ENCODE assay signal across 24 cellular contexts in genomic region chr7:83835424-83835823, GRCh38.
A peak's percentile ranks its signal among the peaks of the same experiment; 100 is the strongest.
DNase-seq lines count a peak whose midpoint lies in the region; ATAC-seq and TF ChIP-seq lines count a peak whose summit lies in the region.
"Had no signal": no experiment of that assay in that cellular context is flagged by ENCODE, and none has a peak within 500 bp of the region (broad histone marks: within the 10 kb centered on the region; RNA-seq: fewer than 3 reads in every experiment).

No MANE protein-coding gene starts in this region.

- H3K36me3 ChIP-seq in SK-N-SH (replicated peaks in 1 of 2; ENCODE audit: control insufficient read depth in 1 of 2, insufficient read depth in 2 of 2, low read length in 1 of 2) (no peaks in the 10 kb centered on the region), fibroblast of lung (ENCODE audit: control insufficient read depth, insufficient read depth, low read length) (no peaks in the 10 kb centered on the region)
- H3K36me3 ChIP-seq: left ventricle myocardium inferior, neural progenitor cell had no signal

- H3K4me2 ChIP-seq in SK-N-SH = no peak overlapping the region
- no peak overlapping the region for H3K4me2 ChIP-seq in fibroblast of lung (ENCODE audit: extremely low read depth, insufficient read depth, low read length)
- H3K4me2 ChIP-seq: neural progenitor cell had no signal

- TF ChIP-seq RAD21 in Ishikawa (IDR thresholded peaks at IDR 0.05; ENCODE audit: low read depth) = no peak
- no peak for TF ChIP-seq RAD21 in SK-N-SH (IDR thresholded peaks at IDR 0.05; ENCODE audit: low read length)

- TF ChIP-seq EP300 in Ishikawa (IDR thresholded peaks at IDR 0.05; ENCODE audit: borderline replicate concordance) (no peak), SK-N-SH (IDR thresholded peaks at IDR 0.05; ENCODE audit: borderline replicate concordance in 1 of 2, low read depth in 1 of 2, low read length in 1 of 2) (no peak)

- TF ChIP-seq CTCF in AG10803 (conservative IDR thresholded peaks at IDR 0.05; ENCODE audit: low read length) = no peak
- no peak for TF ChIP-seq CTCF in SK-N-SH (IDR thresholded peaks at IDR 0.05)
- no peak for TF ChIP-seq CTCF in fibroblast of lung (conservative IDR thresholded peaks at IDR 0.05 in 1 of 2, IDR thresholded peaks at IDR 0.05 in 1 of 2; ENCODE audit: low read depth in 1 of 2, low read length in 2 of 2)

- POLR2A ChIA-PET in SK-N-SH (lab: Yijun Ruan, JAX) = no interaction called here

- no peaks in the 10 kb centered on the region for H3K79me2 ChIP-seq in SK-N-SH (ENCODE audit: insufficient read depth)
- H3K79me2 ChIP-seq in fibroblast of lung (ENCODE audit: control insufficient read depth, insufficient read depth, low read length) = no peaks in the 10 kb centered on the region
- H3K79me2 ChIP-seq: parathyroid adenoma had no signal

- DNase-seq in AG10803 (ENCODE audit: low read depth) = peak; percentile 5
- DNase-seq in SK-N-SH = no peak
- peak; percentile 29 to 35 for DNase-seq in fibroblast of lung (ENCODE audit: low read depth in 2 of 2)
- no peak for DNase-seq in NK-92 treated with Interleukin-12 subunit alpha and Interleukin-12 subunit beta, amount 100 ng/mL, for 24 hours (lab: John Stamatoyannopoulos, UW)
- DNase-seq in NCI-H187 treated with DMSO at 0.1 percent for 48 hours (lab: John Stamatoyannopoulos, UW) = no peak
- no peak for DNase-seq in activated CD4-positive, alpha-beta T cell treated with anti-CD3 and anti-CD28 coated beads, Interleukin-2, amount 50 U/mL, for 1 hour
- DNase-seq: activated CD4-positive, alpha-beta T cell treated with anti-CD3 and anti-CD28 coated beads, Interleukin-2, amount 50 U/mL, for 48 hours; activated naive CD4-positive, alpha-beta T cell treated with Interleukin-2 at 50 U/mL for 16 hours; DND-41; GF-D8; H9; left ventricle myocardium inferior; mesendoderm; NCI-H774; retina; small intestine; stimulated activated naive CD4-positive, alpha-beta T cell treated with Interleukin-2 at 50 U/mL for 16 hours; T-helper 17 cell had no signal

- ATAC-seq in GM21723 (IDR thresholded peaks at IDR 0.05; ENCODE audit: unreplicated experiment) = no peak
- ATAC-seq: activated CD4-positive, CD25-positive, alpha-beta regulatory T cell treated with anti-CD3 and anti-CD28 coated beads, Interleukin-2, amount 50 U/mL, for 24 hours; T-helper 17 cell had no signal

- H3K27ac ChIP-seq in SK-N-SH (ENCODE audit: low read depth in 2 of 2, low read length in 1 of 2) (peak overlapping the region in 1 of 2 experiments; percentile 53; a peak in 1 of 4 replicates), fibroblast of lung (ENCODE audit: insufficient read depth, low read length) (no peak overlapping the region)
- H3K27ac ChIP-seq: HL-60, left ventricle myocardium inferior, neural progenitor cell, parathyroid adenoma had no signal

- H3K4me1 ChIP-seq in SK-N-SH (ENCODE audit: control insufficient read depth in 1 of 2, insufficient read depth in 2 of 2, low read depth in 1 of 2, low read length in 1 of 2) = peaks cover 0 to 3% of the 10 kb centered on the region in 2 experiments; a peak in 1 of 4 replicates
- no peaks in the 10 kb centered on the region for H3K4me1 ChIP-seq in fibroblast of lung (ENCODE audit: control insufficient read depth, extremely low read depth, insufficient read depth, low read length)
- H3K4me1 ChIP-seq: left ventricle myocardium inferior, parathyroid adenoma had no signal

- H3K27me3 ChIP-seq in SK-N-SH (ENCODE audit: insufficient read depth) (no peaks in the 10 kb centered on the region), fibroblast of lung (ENCODE audit: control insufficient read depth, insufficient read depth, low read length) (no peaks in the 10 kb centered on the region)
- H3K27me3 ChIP-seq: neural progenitor cell had no signal

- no peaks in the 10 kb centered on the region for H4K20me1 ChIP-seq in SK-N-SH (ENCODE audit: insufficient read depth)
- H4K20me1 ChIP-seq in fibroblast of lung (ENCODE audit: control insufficient read depth, extremely low read depth, insufficient read depth, low read length) = no peaks in the 10 kb centered on the region

- H3K4me3 ChIP-seq in AG10803 (ENCODE audit: low read length) (no peak overlapping the region), SK-N-SH (ENCODE audit: low read depth in 2 of 2, low read length in 1 of 2) (no peak overlapping the region), fibroblast of lung (replicated peaks in 1 of 4; ENCODE audit: control extremely low read depth in 1 of 4, insufficient read depth in 1 of 4, low read depth in 3 of 4, low read length in 4 of 4) (no peak overlapping the region)
- H3K4me3 ChIP-seq: left ventricle myocardium inferior, neural progenitor cell had no signal

- no peak overlapping the region for H3K9ac ChIP-seq in SK-N-SH
- H3K9ac ChIP-seq in fibroblast of lung (ENCODE audit: insufficient read depth, low read length) = no peak overlapping the region
- H3K9ac ChIP-seq: neural progenitor cell, parathyroid adenoma had no signal

- CTCF ChIA-PET in SK-N-SH (lab: Yijun Ruan, JAX) = no interaction called here

- no peaks in the 10 kb centered on the region for H3K9me2 ChIP-seq in SK-N-SH

- H3K9me3 ChIP-seq in SK-N-SH = no peaks in the 10 kb centered on the region
- H3K9me3 ChIP-seq in fibroblast of lung (ENCODE audit: control insufficient read depth, insufficient read depth, low read depth, low read length) = no peaks in the 10 kb centered on the region
- H3K9me3 ChIP-seq: left ventricle myocardium inferior had no signal

- no peaks in the 10 kb centered on the region for H3F3A ChIP-seq in SK-N-SH (replicated peaks; ENCODE audit: insufficient read depth)

- H2AFZ ChIP-seq in SK-N-SH (ENCODE audit: low read depth) (0 out of 2 replicates have a peak overlapping the region, but pooled peaks have one; percentile 0), fibroblast of lung (ENCODE audit: low read length) (no peak overlapping the region)
- H2AFZ ChIP-seq: neural progenitor cell, parathyroid adenoma had no signal

TF ChIP-seq in Ishikawa, 13 proteins besides CTCF, POLR2A, EP300 and RAD21:
- TF ChIP-seq NFIC (IDR thresholded peaks at IDR 0.05) (peak; percentile 49; the same call in 1 of the 2 replicates), TCF12 (IDR thresholded peaks at IDR 0.05; ENCODE audit: low read depth) (no peak)

TF ChIP-seq in SK-N-SH, 30 proteins besides CTCF, POLR2A, EP300 and RAD21:
- TF ChIP-seq USF1 (IDR thresholded peaks at IDR 0.05; ENCODE audit: borderline replicate concordance, low read depth) (no peak), NFIC (IDR thresholded peaks at IDR 0.05; ENCODE audit: borderline replicate concordance) (peak; percentile 28; the same call in 1 of the 2 replicates)

Comparison
In these comparisons a context has a peak if more than half of its experiments do, and no peak if none do; other contexts are left out.
1. DNase-seq: peak in AG10803 (single experiment) and fibroblast of lung (2 of 2); none in SK-N-SH (single experiment), NK-92 treated with Interleukin-12 subunit alpha and Interleukin-12 subunit beta, amount 100 ng/mL, for 24 hours (single experiment), NCI-H187 treated with DMSO at 0.1 percent for 48 hours (single experiment) and activated CD4-positive, alpha-beta T cell treated with anti-CD3 and anti-CD28 coated beads, Interleukin-2, amount 50 U/mL, for 1 hour (single experiment).